Comparison of ENCODE assay signal across 26 cellular contexts in genomic region chr14:33510991-33511390, GRCh38.
"Had no signal": no experiment of that assay in that cellular context is flagged by ENCODE, and none has a peak within 500 bp of the region (broad histone marks: within the 10 kb centered on the region; RNA-seq: fewer than 3 reads in every experiment).

No MANE protein-coding gene starts in this region.

- H3K4me1 ChIP-seq: esophagus squamous epithelium, heart right ventricle, right atrium auricular region, stomach, thyroid gland, upper lobe of left lung had no signal

- H3K9me3 ChIP-seq: esophagus squamous epithelium, heart right ventricle, right atrium auricular region, stomach, thyroid gland, upper lobe of left lung had no signal

- FAIRE-seq: colon, endometrium had no signal

- H3K27me3 ChIP-seq: esophagus squamous epithelium, right atrium auricular region, stomach, thyroid gland, upper lobe of left lung had no signal

- H3K36me3 ChIP-seq: esophagus squamous epithelium, heart right ventricle, right atrium auricular region, stomach, thyroid gland, upper lobe of left lung had no signal

- ATAC-seq: activated naive CD8-positive, alpha-beta T cell treated with anti-CD3 and anti-CD28 coated beads, Interleukin-2, amount 50 U/mL, for 24 hours; left lobe of liver; natural killer cell; stimulated activated naive B cell treated with anti-CD40 and anti-IgM and Interleukin-4, amounts not matched to agents 10 μg/mL and 1 μg/mL and 100 μg/mL, for 72 hours; WTC11 had no signal

- DNase-seq: activated CD4-positive, alpha-beta memory T cell treated with anti-CD3 and anti-CD28 coated beads, Interleukin-2, amount 10 ng/mL, durations not matched to agents 7 days and 5 days; activated CD4-positive, alpha-beta T cell treated with anti-CD3 and anti-CD28 coated beads for 1 hour; activated CD4-positive, alpha-beta T cell treated with anti-CD3 and anti-CD28 coated beads, Interleukin-2, amount 10 ng/mL, durations not matched to agents 7 days and 5 days; activated naive CD8-positive, alpha-beta T cell treated with anti-CD3 and anti-CD28 coated beads, Interleukin-2, amount 50 U/mL, for 24 hours; activated T-cell treated with anti-CD3 and anti-CD28 coated beads, Interleukin-2, amount 50 U/mL, for 48 hours; amygdala; effector CD8-positive, alpha-beta T cell; esophagus squamous epithelium; foreskin melanocyte; heart right ventricle; mesendoderm; natural killer cell; stimulated activated CD4-positive, alpha-beta T cell treated with anti-CD3 and anti-CD28 coated beads, Interleukin-15, amount 100 ng/mL, for 24 hours; stimulated activated CD4-positive, alpha-beta T cell treated with anti-CD3 and anti-CD28 coated beads, Interleukin-2, amount 100 ng/mL, for 24 hours; stimulated activated naive B cell treated with anti-CD40 and anti-IgM and Interleukin-4, amounts not matched to agents 10 μg/mL and 1 μg/mL and 100 μg/mL, for 72 hours; stomach; T1000; thyroid gland; upper lobe of left lung had no signal

- H3K4me3 ChIP-seq: esophagus squamous epithelium, heart right ventricle, lung, right atrium auricular region, stomach, thyroid gland, upper lobe of left lung had no signal

- H3K27ac ChIP-seq: epithelial cell of prostate, esophagus squamous epithelium, heart right ventricle, right atrium auricular region, stomach, thyroid gland, upper lobe of left lung had no signal
